ENCODE assay signal across 12 cellular contexts in the genomic region with DNA sequence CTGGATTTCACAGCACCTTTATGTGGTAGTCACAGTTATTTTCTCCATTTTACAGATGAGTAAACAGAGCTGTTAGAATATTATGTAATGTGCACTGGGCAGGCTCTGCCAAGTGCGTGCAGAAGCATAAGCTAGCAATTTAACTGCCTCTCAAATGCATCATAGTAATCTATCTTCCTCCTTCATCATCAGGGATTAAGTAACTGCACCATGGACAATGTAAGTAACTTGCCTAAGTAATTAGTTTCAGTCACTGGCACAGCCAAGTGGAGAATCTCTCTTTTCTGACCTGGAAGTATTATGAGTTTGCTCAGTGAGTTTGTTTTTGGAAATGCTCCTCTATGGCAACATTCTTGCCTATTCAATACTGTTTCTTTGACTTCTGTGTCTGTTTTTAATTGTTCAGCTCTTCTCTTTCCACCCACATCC.
A peak's percentile ranks its signal among the peaks of the same experiment; 100 is the strongest.
DNase-seq lines count a peak whose midpoint lies in the region; ATAC-seq and TF ChIP-seq lines count a peak whose summit lies in the region.
"Had no signal": no experiment of that assay in that cellular context is flagged by ENCODE, and none has a peak within 500 bp of the region (broad histone marks: within the 10 kb centered on the region; RNA-seq: fewer than 3 reads in every experiment).

No MANE protein-coding gene starts in this region.

- H3K4me3 ChIP-seq in heart right ventricle (no peak overlapping the region), subcutaneous abdominal adipose tissue (ENCODE audit: low read depth in 1 of 5, low read length in 5 of 5) (no peak overlapping the region)
- H3K4me3 ChIP-seq: MG63, SJCRH30, skin epidermis had no signal

- POLR2A ChIA-PET in MCF 10A (lab: Yijun Ruan, JAX), result interaction anchor here (0.7 to 1.2 kb wide), 6 partner anchors 9 to 261 kb away, joined by 3 to 4 read pairs (median 3); partner anchors contain the start of gene PTPRG

- peak overlapping the region; percentile 10; the same call in 1 of the 2 replicates for H3K4me3 Mint-ChIP-seq in HFFc6
- H3K4me3 Mint-ChIP-seq in MCF 10A (ENCODE audit: unreplicated experiment), result no peak overlapping the region
- H3K4me3 Mint-ChIP-seq: activated T-helper 1 cell treated with anti-CD3 and anti-CD28 coated beads, Interleukin-12 subunit alpha, Interleukin-12 subunit beta, Interleukin-2, Interleukin-4 antibody, amounts not matched to agents 30 ng/mL and 10 ng/mL and 1 ng/mL, durations not matched to agents 14 hours and 24 hours and 36 hours had no signal

- BruUV-seq in MCF 10A (replicated peaks; lab: Mats Ljungman, UMichigan), result no TSS peak

- H3K4me1 ChIP-seq in heart right ventricle (peaks cover 0 to 57% (median 24%) of the 10 kb centered on the region in 9 donors), subcutaneous abdominal adipose tissue (ENCODE audit: control insufficient read depth in 5 of 5, insufficient read depth in 5 of 5, low read length in 5 of 5) (peaks cover 0 to 24% (median 19%) of the 10 kb centered on the region in 5 donors)
- H3K4me1 ChIP-seq: SJCRH30 had no signal

- peak overlapping the region; percentile 54 for H3K27ac Mint-ChIP-seq in HFFc6
- H3K27ac Mint-ChIP-seq in MCF 10A (ENCODE audit: low read depth, unreplicated experiment), result no peak overlapping the region
- H3K27ac Mint-ChIP-seq: activated T-helper 1 cell treated with anti-CD3 and anti-CD28 coated beads, Interleukin-12 subunit alpha, Interleukin-12 subunit beta, Interleukin-2, Interleukin-4 antibody, amounts not matched to agents 30 ng/mL and 10 ng/mL and 1 ng/mL, durations not matched to agents 14 hours and 24 hours and 36 hours had no signal

- H3K9ac ChIP-seq in subcutaneous abdominal adipose tissue (ENCODE audit: low read length in 5 of 5), result no peak overlapping the region

- peak in 6 of 8 donors; percentile 20 to 52 (median 26) for ATAC-seq in heart right ventricle

- DNase-seq in HFFc6 (peak; percentile 66), MCF 10A (ENCODE audit: unreplicated experiment) (peak; percentile 46), heart right ventricle (no peak), HCEC 1CT (no peak), GM19240 (ENCODE audit: insufficient read length, low spot score) (no peak)
- DNase-seq in activated CD8-positive, alpha-beta memory T cell treated with anti-CD3 and anti-CD28 coated beads, Interleukin-2, amount 50 U/mL, for 48 hours, result no peak
- DNase-seq: activated CD4-positive, CD25-positive, alpha-beta regulatory T cell treated with anti-CD3 and anti-CD28 coated beads, Interleukin-2, amount 50 U/mL, for 72 hours; MG63; SJCRH30 had no signal

- H3K27me3 ChIP-seq in heart right ventricle, result no peaks in the 10 kb centered on the region
- no peaks in the 10 kb centered on the region for H3K27me3 ChIP-seq in subcutaneous abdominal adipose tissue (ENCODE audit: control insufficient read depth in 5 of 5, insufficient read depth in 4 of 5, low read length in 5 of 5)
- H3K27me3 ChIP-seq: MG63, SJCRH30 had no signal

- H3K36me3 Mint-ChIP-seq in HFFc6 (ENCODE audit: low read depth) (no peaks in the 10 kb centered on the region), MCF 10A (ENCODE audit: insufficient read depth, unreplicated experiment) (peaks cover 12% of the 10 kb centered on the region)

- H3K36me3 ChIP-seq in heart right ventricle (no peaks in the 10 kb centered on the region), subcutaneous abdominal adipose tissue (ENCODE audit: control insufficient read depth in 5 of 5, insufficient read depth in 5 of 5, low read length in 5 of 5) (no peaks in the 10 kb centered on the region)
- H3K36me3 ChIP-seq: MG63, SJCRH30 had no signal

- H3K4me1 Mint-ChIP-seq in HFFc6 (ENCODE audit: low read depth), result peaks cover 53% of the 10 kb centered on the region
- peaks cover 23% of the 10 kb centered on the region for H3K4me1 Mint-ChIP-seq in MCF 10A (ENCODE audit: insufficient read depth, unreplicated experiment)

- 68 to 70% methylated on average over 1 of the region's 1 CpG for WGBS in heart right ventricle, 2 donors

- CTCF ChIA-PET in MCF 10A (lab: Yijun Ruan, JAX), result interaction anchor here (0.5 to 1.3 kb wide), 3 partner anchors 13 to 36 kb away, joined by 3 to 6 read pairs (median 3); no protein-coding TSS in a partner anchor

- no peaks in the 10 kb centered on the region for H3K9me3 Mint-ChIP-seq in HFFc6
- H3K9me3 Mint-ChIP-seq in MCF 10A (ENCODE audit: unreplicated experiment), result no peaks in the 10 kb centered on the region
- H3K9me3 Mint-ChIP-seq: activated T-helper 1 cell treated with anti-CD3 and anti-CD28 coated beads, Interleukin-12 subunit alpha, Interleukin-12 subunit beta, Interleukin-2, Interleukin-4 antibody, amounts not matched to agents 30 ng/mL and 10 ng/mL and 1 ng/mL, durations not matched to agents 14 hours and 24 hours and 36 hours had no signal

- intact Hi-C loops in MCF 10A (cut with micrococcal nuclease) (no loop called here), heart right ventricle (cut with DNase I) (no loop called here)

- TF ChIP-seq CTCF in HFFc6 (IDR thresholded peaks at IDR 0.05) (no peak), MCF 10A (IDR thresholded peaks at IDR 0.05; ENCODE audit: unreplicated experiment) (no peak), heart right ventricle (IDR thresholded peaks at IDR 0.05) (no peak)

- H3K27ac ChIP-seq in heart right ventricle, result peak overlapping the region in 8 of 10 donors; percentile 17 to 64 (median 43)
- H3K27ac ChIP-seq in subcutaneous abdominal adipose tissue (ENCODE audit: low read depth, low read length), result peak overlapping the region; percentile 59
- H3K27ac ChIP-seq: SJCRH30 had no signal

- H3K9me3 ChIP-seq in heart right ventricle, result no peaks in the 10 kb centered on the region
- H3K9me3 ChIP-seq in subcutaneous abdominal adipose tissue (ENCODE audit: control insufficient read depth in 5 of 5, low read length in 5 of 5), result no peaks in the 10 kb centered on the region
- H3K9me3 ChIP-seq: MG63, SJCRH30 had no signal

- H3K27me3 Mint-ChIP-seq in HFFc6 (ENCODE audit: insufficient read depth) (no peaks in the 10 kb centered on the region), MCF 10A (ENCODE audit: insufficient read depth, unreplicated experiment) (no peaks in the 10 kb centered on the region)

Comparison
In these comparisons a context has a peak if more than half of its experiments do, and no peak if none do; other contexts are left out.
1. DNase-seq: peak in HFFc6 (single experiment) and MCF 10A (single experiment); none in heart right ventricle (0 of 2), activated CD8-positive, alpha-beta memory T cell treated with anti-CD3 and anti-CD28 coated beads, Interleukin-2, amount 50 U/mL, for 48 hours (single experiment), HCEC 1CT (single experiment) and GM19240 (single experiment).